ENCODE assay signal across 2 cellular contexts in genomic region chr7:70620333-70621055, GRCh38.
TF ChIP-seq lines count a peak whose summit lies in the region.

No MANE protein-coding gene starts in this region.

TF ChIP-seq in liver, 16 proteins besides CTCF, POLR2A, EP300 and RAD21:
- TF ChIP-seq HNF4A (conservative IDR thresholded peaks at IDR 0.05) (peak; percentile 7 to 9), ATF3 (IDR thresholded peaks at IDR 0.05) (no peak)

TF ChIP-seq in HepG2, 621 proteins besides CTCF, POLR2A, EP300 and RAD21:
- no peak for TF ChIP-seq ZNF350 (CRISPR knock-in tag; IDR thresholded peaks at IDR 0.05; ENCODE audit: borderline replicate concordance, low read depth)
- TF ChIP-seq ZNF496 (CRISPR knock-in tag; IDR thresholded peaks at IDR 0.05; ENCODE audit: insufficient replicate concordance): no peak
- TF ChIP-seq, protein P1, sequence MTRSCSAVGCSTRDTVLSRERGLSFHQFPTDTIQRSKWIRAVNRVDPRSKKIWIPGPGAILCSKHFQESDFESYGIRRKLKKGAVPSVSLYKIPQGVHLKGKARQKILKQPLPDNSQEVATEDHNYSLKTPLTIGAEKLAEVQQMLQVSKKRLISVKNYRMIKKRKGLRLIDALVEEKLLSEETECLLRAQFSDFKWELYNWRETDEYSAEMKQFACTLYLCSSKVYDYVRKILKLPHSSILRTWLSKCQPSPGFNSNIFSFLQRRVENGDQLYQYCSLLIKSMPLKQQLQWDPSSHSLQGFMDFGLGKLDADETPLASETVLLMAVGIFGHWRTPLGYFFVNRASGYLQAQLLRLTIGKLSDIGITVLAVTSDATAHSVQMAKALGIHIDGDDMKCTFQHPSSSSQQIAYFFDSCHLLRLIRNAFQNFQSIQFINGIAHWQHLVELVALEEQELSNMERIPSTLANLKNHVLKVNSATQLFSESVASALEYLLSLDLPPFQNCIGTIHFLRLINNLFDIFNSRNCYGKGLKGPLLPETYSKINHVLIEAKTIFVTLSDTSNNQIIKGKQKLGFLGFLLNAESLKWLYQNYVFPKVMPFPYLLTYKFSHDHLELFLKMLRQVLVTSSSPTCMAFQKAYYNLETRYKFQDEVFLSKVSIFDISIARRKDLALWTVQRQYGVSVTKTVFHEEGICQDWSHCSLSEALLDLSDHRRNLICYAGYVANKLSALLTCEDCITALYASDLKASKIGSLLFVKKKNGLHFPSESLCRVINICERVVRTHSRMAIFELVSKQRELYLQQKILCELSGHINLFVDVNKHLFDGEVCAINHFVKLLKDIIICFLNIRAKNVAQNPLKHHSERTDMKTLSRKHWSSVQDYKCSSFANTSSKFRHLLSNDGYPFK (CRISPR knock-in tag; IDR thresholded peaks at IDR 0.05; ENCODE audit: borderline replicate concordance): no peak
- TF ChIP-seq ZNF407 (CRISPR knock-in tag; IDR thresholded peaks at IDR 0.05; ENCODE audit: not compliant biosample characterization): no peak
- TF ChIP-seq, protein P2, sequence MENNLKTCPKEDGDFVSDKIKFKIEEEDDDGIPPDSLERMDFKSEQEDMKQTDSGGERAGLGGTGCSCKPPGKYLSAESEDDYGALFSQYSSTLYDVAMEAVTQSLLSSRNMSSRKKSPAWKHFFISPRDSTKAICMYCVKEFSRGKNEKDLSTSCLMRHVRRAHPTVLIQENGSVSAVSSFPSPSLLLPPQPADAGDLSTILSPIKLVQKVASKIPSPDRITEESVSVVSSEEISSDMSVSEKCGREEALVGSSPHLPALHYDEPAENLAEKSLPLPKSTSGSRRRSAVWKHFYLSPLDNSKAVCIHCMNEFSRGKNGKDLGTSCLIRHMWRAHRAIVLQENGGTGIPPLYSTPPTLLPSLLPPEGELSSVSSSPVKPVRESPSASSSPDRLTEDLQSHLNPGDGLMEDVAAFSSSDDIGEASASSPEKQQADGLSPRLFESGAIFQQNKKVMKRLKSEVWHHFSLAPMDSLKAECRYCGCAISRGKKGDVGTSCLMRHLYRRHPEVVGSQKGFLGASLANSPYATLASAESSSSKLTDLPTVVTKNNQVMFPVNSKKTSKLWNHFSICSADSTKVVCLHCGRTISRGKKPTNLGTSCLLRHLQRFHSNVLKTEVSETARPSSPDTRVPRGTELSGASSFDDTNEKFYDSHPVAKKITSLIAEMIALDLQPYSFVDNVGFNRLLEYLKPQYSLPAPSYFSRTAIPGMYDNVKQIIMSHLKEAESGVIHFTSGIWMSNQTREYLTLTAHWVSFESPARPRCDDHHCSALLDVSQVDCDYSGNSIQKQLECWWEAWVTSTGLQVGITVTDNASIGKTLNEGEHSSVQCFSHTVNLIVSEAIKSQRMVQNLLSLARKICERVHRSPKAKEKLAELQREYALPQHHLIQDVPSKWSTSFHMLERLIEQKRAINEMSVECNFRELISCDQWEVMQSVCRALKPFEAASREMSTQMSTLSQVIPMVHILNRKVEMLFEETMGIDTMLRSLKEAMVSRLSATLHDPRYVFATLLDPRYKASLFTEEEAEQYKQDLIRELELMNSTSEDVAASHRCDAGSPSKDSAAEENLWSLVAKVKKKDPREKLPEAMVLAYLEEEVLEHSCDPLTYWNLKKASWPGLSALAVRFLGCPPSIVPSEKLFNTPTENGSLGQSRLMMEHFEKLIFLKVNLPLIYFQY (CRISPR knock-in tag; IDR thresholded peaks at IDR 0.05; ENCODE audit: borderline replicate concordance): no peak
- TF ChIP-seq ZNF263 (CRISPR knock-in tag; IDR thresholded peaks at IDR 0.05): no peak
- no peak for TF ChIP-seq ZNF576 (CRISPR knock-in tag; IDR thresholded peaks at IDR 0.05)
- no peak for TF ChIP-seq SKI (IDR thresholded peaks at IDR 0.05; ENCODE audit: partially characterized antibody)
- no peak for TF ChIP-seq PHF8 (CRISPR knock-in tag; IDR thresholded peaks at IDR 0.05)
- TF ChIP-seq PHB2 (IDR thresholded peaks at IDR 0.05; ENCODE audit: partially characterized antibody): no peak
- no peak for TF ChIP-seq POLR2AphosphoS2 (IDR thresholded peaks at IDR 0.05; ENCODE audit: low read depth, low read length)
- no peak for TF ChIP-seq MAFG (CRISPR knock-in tag; IDR thresholded peaks at IDR 0.05)
- no peak for TF ChIP-seq EZH2 (conservative IDR thresholded peaks at IDR 0.05; ENCODE audit: low read depth, low read length)
- TF ChIP-seq, protein P3, sequence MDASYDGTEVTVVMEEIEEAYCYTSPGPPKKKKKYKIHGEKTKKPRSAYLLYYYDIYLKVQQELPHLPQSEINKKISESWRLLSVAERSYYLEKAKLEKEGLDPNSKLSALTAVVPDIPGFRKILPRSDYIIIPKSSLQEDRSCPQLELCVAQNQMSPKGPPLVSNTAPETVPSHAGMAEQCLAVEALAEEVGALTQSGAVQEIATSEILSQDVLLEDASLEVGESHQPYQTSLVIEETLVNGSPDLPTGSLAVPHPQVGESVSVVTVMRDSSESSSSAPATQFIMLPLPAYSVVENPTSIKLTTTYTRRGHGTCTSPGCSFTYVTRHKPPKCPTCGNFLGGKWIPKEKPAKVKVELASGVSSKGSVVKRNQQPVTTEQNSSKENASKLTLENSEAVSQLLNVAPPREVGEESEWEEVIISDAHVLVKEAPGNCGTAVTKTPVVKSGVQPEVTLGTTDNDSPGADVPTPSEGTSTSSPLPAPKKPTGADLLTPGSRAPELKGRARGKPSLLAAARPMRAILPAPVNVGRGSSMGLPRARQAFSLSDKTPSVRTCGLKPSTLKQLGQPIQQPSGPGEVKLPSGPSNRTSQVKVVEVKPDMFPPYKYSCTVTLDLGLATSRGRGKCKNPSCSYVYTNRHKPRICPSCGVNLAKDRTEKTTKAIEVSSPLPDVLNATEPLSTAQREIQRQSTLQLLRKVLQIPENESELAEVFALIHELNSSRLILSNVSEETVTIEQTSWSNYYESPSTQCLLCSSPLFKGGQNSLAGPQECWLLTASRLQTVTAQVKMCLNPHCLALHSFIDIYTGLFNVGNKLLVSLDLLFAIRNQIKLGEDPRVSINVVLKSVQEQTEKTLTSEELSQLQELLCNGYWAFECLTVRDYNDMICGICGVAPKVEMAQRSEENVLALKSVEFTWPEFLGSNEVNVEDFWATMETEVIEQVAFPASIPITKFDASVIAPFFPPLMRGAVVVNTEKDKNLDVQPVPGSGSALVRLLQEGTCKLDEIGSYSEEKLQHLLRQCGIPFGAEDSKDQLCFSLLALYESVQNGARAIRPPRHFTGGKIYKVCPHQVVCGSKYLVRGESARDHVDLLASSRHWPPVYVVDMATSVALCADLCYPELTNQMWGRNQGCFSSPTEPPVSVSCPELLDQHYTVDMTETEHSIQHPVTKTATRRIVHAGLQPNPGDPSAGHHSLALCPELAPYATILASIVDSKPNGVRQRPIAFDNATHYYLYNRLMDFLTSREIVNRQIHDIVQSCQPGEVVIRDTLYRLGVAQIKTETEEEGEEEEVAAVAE (CRISPR knock-in tag; IDR thresholded peaks at IDR 0.05; ENCODE audit: borderline replicate concordance): no peak
- no peak for TF ChIP-seq ONECUT2 (CRISPR knock-in tag; IDR thresholded peaks at IDR 0.05)
